14 cellular contexts compared by ENCODE assay signal in the genomic region with DNA sequence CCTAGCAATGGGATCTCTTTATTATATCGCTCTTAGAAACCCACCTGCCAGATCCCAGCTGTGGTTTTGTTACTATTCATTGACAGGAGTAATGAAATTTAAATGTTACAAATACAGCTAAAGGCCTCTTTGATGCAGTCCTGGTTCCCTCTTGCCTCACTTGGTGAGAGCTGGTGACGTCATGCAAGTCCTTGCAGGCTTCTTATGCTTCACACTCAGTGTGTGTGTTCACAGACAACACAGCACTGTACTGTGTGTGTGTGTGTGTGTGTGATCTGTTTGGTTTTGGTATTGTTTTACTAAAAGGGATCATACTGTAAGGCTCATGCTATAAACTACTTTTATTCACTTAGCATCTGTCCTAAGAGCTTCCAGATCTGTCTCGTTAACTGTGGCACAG.
"Had no signal": no experiment of that assay in that cellular context is flagged by ENCODE, and none has a peak within 500 bp of the region (broad histone marks: within the 10 kb centered on the region; RNA-seq: fewer than 3 reads in every experiment).

No MANE protein-coding gene starts in this region.

- H3K27ac ChIP-seq: adrenal gland, brain microvascular endothelial cell, heart right ventricle, parathyroid adenoma had no signal

- H3K36me3 ChIP-seq: adrenal gland, brain microvascular endothelial cell, heart right ventricle had no signal

- H3K4me3 ChIP-seq: adrenal gland, heart right ventricle had no signal

- H3K9me3 ChIP-seq: adrenal gland, heart right ventricle had no signal

- H3K27me3 ChIP-seq: adrenal gland, brain microvascular endothelial cell had no signal

- H3K4me1 Mint-ChIP-seq: activated CD4-positive, alpha-beta T cell treated with anti-CD3 and anti-CD28 coated beads, Interleukin-2, amount 10 ng/mL, durations not matched to agents 7 days and 5 days; activated naive CD4-positive, alpha-beta T cell treated with anti-CD3 and anti-CD28 coated beads, Interleukin-2, amount 10 ng/mL, durations not matched to agents 7 days and 5 days had no signal

- H3K4me3 Mint-ChIP-seq: activated CD4-positive, alpha-beta T cell treated with anti-CD3 and anti-CD28 coated beads, Interleukin-2, amount 10 ng/mL, durations not matched to agents 7 days and 5 days; activated naive CD4-positive, alpha-beta T cell treated with anti-CD3 and anti-CD28 coated beads, Interleukin-2, amount 10 ng/mL, durations not matched to agents 7 days and 5 days; T-helper 1 cell treated with Interleukin-12 subunit alpha and Interleukin-12 subunit beta and Interleukin-4 antibody, amounts not matched to agents 30 μg/mL and 1 μg/mL, for 36 hours; WTC11 had no signal

- H3K9ac ChIP-seq: parathyroid adenoma had no signal

- H3K36me3 Mint-ChIP-seq: activated naive CD4-positive, alpha-beta T cell treated with anti-CD3 and anti-CD28 coated beads, Interleukin-2, amount 10 ng/mL, durations not matched to agents 7 days and 5 days; stimulated activated naive B cell treated with anti-CD40 and anti-IgM and Interleukin-4, amounts not matched to agents 10 μg/mL and 1 μg/mL and 100 μg/mL, for 72 hours had no signal

- H3K9me3 Mint-ChIP-seq: activated CD4-positive, alpha-beta T cell treated with anti-CD3 and anti-CD28 coated beads, Interleukin-2, amount 10 ng/mL, durations not matched to agents 7 days and 5 days; activated naive CD4-positive, alpha-beta T cell treated with anti-CD3 and anti-CD28 coated beads, Interleukin-2, amount 10 ng/mL, durations not matched to agents 7 days and 5 days; activated T-helper 2 cell treated with anti-CD3 and anti-CD28 coated beads, Interferon-gamma antibody, Interleukin-2, Interleukin-4, amounts not matched to agents 10 μg/mL and 5 μg/mL and 100 μg/mL, durations not matched to agents 14 hours and 24 hours and 36 hours; stimulated activated naive B cell treated with anti-CD40 and anti-IgM and Interleukin-4, amounts not matched to agents 10 μg/mL and 1 μg/mL and 100 μg/mL, for 72 hours; T-helper 1 cell treated with Interleukin-12 subunit alpha and Interleukin-12 subunit beta and Interleukin-4 antibody, amounts not matched to agents 30 μg/mL and 1 μg/mL, for 36 hours; WTC11 had no signal

- H3K27ac Mint-ChIP-seq: activated CD4-positive, alpha-beta T cell treated with anti-CD3 and anti-CD28 coated beads, Interleukin-2, amount 10 ng/mL, durations not matched to agents 7 days and 5 days; activated naive CD4-positive, alpha-beta T cell treated with anti-CD3 and anti-CD28 coated beads, Interleukin-2, amount 10 ng/mL, durations not matched to agents 7 days and 5 days; activated T-helper 2 cell treated with anti-CD3 and anti-CD28 coated beads, Interferon-gamma antibody, Interleukin-2, Interleukin-4, amounts not matched to agents 10 μg/mL and 5 μg/mL and 100 μg/mL, durations not matched to agents 14 hours and 24 hours and 36 hours; stimulated activated naive B cell treated with anti-CD40 and anti-IgM and Interleukin-4, amounts not matched to agents 10 μg/mL and 1 μg/mL and 100 μg/mL, for 72 hours; T-helper 1 cell treated with Interleukin-12 subunit alpha and Interleukin-12 subunit beta and Interleukin-4 antibody, amounts not matched to agents 30 μg/mL and 1 μg/mL, for 36 hours; WTC11 had no signal

- H3K4me1 ChIP-seq: adrenal gland, heart right ventricle, parathyroid adenoma had no signal

- H3K27me3 Mint-ChIP-seq: stimulated activated naive B cell treated with anti-CD40 and anti-IgM and Interleukin-4, amounts not matched to agents 10 μg/mL and 1 μg/mL and 100 μg/mL, for 72 hours had no signal

- H2AFZ ChIP-seq: parathyroid adenoma had no signal

- DNase-seq: activated CD4-positive, alpha-beta T cell treated with anti-CD3 and anti-CD28 coated beads, Interleukin-2, amount 10 ng/mL, durations not matched to agents 7 days and 5 days; activated naive CD4-positive, alpha-beta T cell treated with anti-CD3 and anti-CD28 coated beads, Interleukin-2, amount 10 ng/mL, durations not matched to agents 7 days and 5 days; adrenal gland; brain microvascular endothelial cell; dermis blood vessel endothelial cell; heart right ventricle; small intestine; stimulated activated naive B cell treated with anti-CD40 and anti-IgM and Interleukin-4, amounts not matched to agents 10 μg/mL and 1 μg/mL and 100 μg/mL, for 72 hours; trophoblast cell had no signal

- H3K79me2 ChIP-seq: parathyroid adenoma had no signal

- ATAC-seq: esophagus mucosa; heart right ventricle; stimulated activated naive B cell treated with anti-CD40 and anti-IgM and Interleukin-4, amounts not matched to agents 10 μg/mL and 1 μg/mL and 100 μg/mL, for 72 hours had no signal
